6 cellular contexts compared by ENCODE assay signal in the genomic region with DNA sequence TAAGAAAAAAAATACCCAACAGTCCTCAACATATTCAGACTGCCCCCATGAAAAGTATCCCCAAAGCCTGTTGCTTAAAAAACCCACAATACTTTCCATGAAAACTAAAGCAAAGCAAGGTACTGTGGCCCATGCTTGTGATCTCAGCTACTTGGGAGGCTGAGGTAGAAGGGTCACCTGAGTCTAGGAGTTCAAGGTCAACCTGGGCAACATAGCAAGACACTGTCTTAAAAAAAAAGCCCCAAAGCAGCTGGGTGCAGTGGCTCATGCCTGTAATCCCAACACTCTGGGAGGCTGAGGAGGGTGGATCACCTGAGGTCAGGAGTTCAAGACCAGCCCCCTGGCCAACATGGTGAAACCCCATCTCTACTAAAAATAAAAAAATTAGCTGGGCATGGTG.
A peak's percentile ranks its signal among the peaks of the same experiment; 100 is the strongest.
DNase-seq lines count a peak whose midpoint lies in the region; ATAC-seq and TF ChIP-seq lines count a peak whose summit lies in the region.
"Not testable (repeated sequence)": the region's sequence is repeated elsewhere in the genome, so short reads cannot be mapped to it uniquely, and the experiment has no call there.

No MANE protein-coding gene starts in this region.

- not testable (repeated sequence) for TF ChIP-seq CTCF in CD14-positive monocyte (IDR thresholded peaks at IDR 0.05); PC-9 (conservative IDR thresholded peaks at IDR 0.05); mammary epithelial cell (conservative IDR thresholded peaks at IDR 0.05 in 1 of 2, IDR thresholded peaks at IDR 0.05 in 1 of 2; ENCODE audit: extremely low read depth in 1 of 2, insufficient read depth in 1 of 2, low read depth in 1 of 2, low read length in 2 of 2); right lobe of liver (IDR thresholded peaks at IDR 0.05); smooth muscle cell (IDR thresholded peaks at IDR 0.05; ENCODE audit: borderline replicate concordance, insufficient read depth, poor library complexity, severe bottlenecking); upper lobe of left lung (IDR thresholded peaks at IDR 0.05)

- H3K4me2 ChIP-seq in PC-9: peak overlapping the region; percentile 42; the same call in 1 of the 2 replicates
- not testable (repeated sequence) for H3K4me2 ChIP-seq in mammary epithelial cell (ENCODE audit: insufficient read depth, low read depth, low read length); smooth muscle cell

- peaks cover 37% of the 10 kb centered on the region for H3K4me1 Mint-ChIP-seq in CD14-positive monocyte

- not testable (repeated sequence) for H3K4me3 ChIP-seq in PC-9; mammary epithelial cell (replicated peaks in 1 of 3; ENCODE audit: insufficient read depth in 1 of 3, low read depth in 2 of 3, low read length in 3 of 3); right lobe of liver; smooth muscle cell; upper lobe of left lung

- CTCF ChIA-PET in PC-9 (lab: Charles Lee): interaction anchor here (0.7 kb wide), 1 partner anchor 63 kb away, joined by 10 read pairs; no protein-coding TSS in a partner anchor
- CTCF ChIA-PET in mammary epithelial cell (lab: Charles Lee; ENCODE audit: low non-redundant PET): not testable (repeated sequence)

- not testable (repeated sequence) for H3K9ac ChIP-seq in mammary epithelial cell (ENCODE audit: insufficient read depth, low read length); smooth muscle cell (ENCODE audit: low read depth)

- H3K36me3 ChIP-seq in PC-9 (ENCODE audit: low read depth) (peaks cover 41% of the 10 kb centered on the region), mammary epithelial cell (ENCODE audit: insufficient read depth, low read length) (peaks cover 24% of the 10 kb centered on the region), right lobe of liver (peaks cover 0 to 36% (median 4%) of the 10 kb centered on the region in 4 donors), smooth muscle cell (ENCODE audit: low read depth) (peaks cover 21% of the 10 kb centered on the region), upper lobe of left lung (peaks cover 5 to 96% (median 48%) of the 10 kb centered on the region in 4 donors)

- TF ChIP-seq EP300 in upper lobe of left lung (IDR thresholded peaks at IDR 0.05): not testable (repeated sequence)

- not testable (repeated sequence) for H3K9me2 ChIP-seq in PC-9 (ENCODE audit: insufficient read depth)

- H3F3A ChIP-seq in PC-9 (ENCODE audit: insufficient read depth, low read depth): peaks cover 31% of the 10 kb centered on the region
- not testable (repeated sequence) for H3F3A ChIP-seq in smooth muscle cell (ENCODE audit: low read depth)

- not testable (repeated sequence) for H3K4me3 Mint-ChIP-seq in CD14-positive monocyte

- not testable (repeated sequence) for H2AFZ ChIP-seq in PC-9; mammary epithelial cell (ENCODE audit: low read depth, low read length); smooth muscle cell (ENCODE audit: low read depth)

- peak overlapping the region; percentile 57 to 98 (median 92) for H3K27ac Mint-ChIP-seq in CD14-positive monocyte

- in situ Hi-C loops in mammary epithelial cell (cut with MboI; ENCODE audit: low sequenced_read_pairs in 2 of 2): not testable (repeated sequence)

- POLR2A ChIA-PET in PC-9 (lab: Charles Lee; ENCODE audit: unreplicated experiment): interaction anchor here (0.6 to 0.7 kb wide), 2 partner anchors 9 to 80 kb away, joined by 3 to 5 read pairs; no protein-coding TSS in a partner anchor

- H3K27me3 Mint-ChIP-seq in CD14-positive monocyte (ENCODE audit: low read depth in 3 of 3): not testable (repeated sequence)

- H3K36me3 Mint-ChIP-seq in CD14-positive monocyte: peaks cover 63 to 70% of the 10 kb centered on the region in 2 donors

- peak overlapping the region; percentile 77 for H3K27ac ChIP-seq in PC-9
- peak overlapping the region; percentile 12 for H3K27ac ChIP-seq in mammary epithelial cell (ENCODE audit: insufficient read depth, low read depth, low read length)
- H3K27ac ChIP-seq in right lobe of liver: peak overlapping the region in 2 of 3 donors; percentile 11 to 70
- H3K27ac ChIP-seq in smooth muscle cell (ENCODE audit: low read depth): peak overlapping the region; percentile 47
- peak overlapping the region in 3 of 4 donors; percentile 34 to 61 (median 37) for H3K27ac ChIP-seq in upper lobe of left lung

- TSS peak; percentile 45 for BruUV-seq in PC-9 (replicated peaks; lab: Mats Ljungman, UMichigan)
- BruUV-seq in mammary epithelial cell (replicated peaks; lab: Mats Ljungman, UMichigan): not testable (repeated sequence)

- H3K4me1 ChIP-seq in PC-9 (replicated peaks; ENCODE audit: insufficient read depth) (peaks cover 42% of the 10 kb centered on the region), mammary epithelial cell (ENCODE audit: insufficient read depth, low read length) (peaks cover 16% of the 10 kb centered on the region), right lobe of liver (peaks cover 0 to 20% (median 5%) of the 10 kb centered on the region in 4 donors), upper lobe of left lung (peaks cover 0 to 11% (median 2%) of the 10 kb centered on the region in 4 donors)
- not testable (repeated sequence) for H3K4me1 ChIP-seq in smooth muscle cell (ENCODE audit: low read depth)

- H3K9me3 ChIP-seq in PC-9 (ENCODE audit: insufficient read depth, low read depth); mammary epithelial cell (replicated peaks; ENCODE audit: insufficient read depth, low read length); right lobe of liver; smooth muscle cell (replicated peaks; ENCODE audit: low read depth); upper lobe of left lung: not testable (repeated sequence)

- not testable (repeated sequence) for H3K79me2 ChIP-seq in PC-9 (ENCODE audit: low read depth); mammary epithelial cell (ENCODE audit: insufficient read depth, low read length); smooth muscle cell (ENCODE audit: low read depth)

- dilution Hi-C loops in mammary epithelial cell (cut with HindIII; ENCODE audit: low sequenced_read_pairs): loop anchor here (10.0 kb wide), 1 partner anchor 63 kb away; no protein-coding TSS in a partner anchor

- not testable (repeated sequence) for H4K20me1 ChIP-seq in PC-9 (ENCODE audit: insufficient read depth); mammary epithelial cell (ENCODE audit: insufficient read depth, low read length)
- peaks cover 10% of the 10 kb centered on the region for H4K20me1 ChIP-seq in smooth muscle cell (ENCODE audit: low read depth)

- DNase-seq in CD14-positive monocyte (ENCODE audit: low spot score); PC-9; mammary epithelial cell; right lobe of liver; smooth muscle cell (lab: John Stamatoyannopoulos, UW; ENCODE audit: unreplicated experiment); upper lobe of left lung: not testable (repeated sequence)

- H3K27me3 ChIP-seq in PC-9 (ENCODE audit: insufficient read depth, low read depth); mammary epithelial cell (ENCODE audit: insufficient read depth, low read length); right lobe of liver; smooth muscle cell (ENCODE audit: low read depth); upper lobe of left lung: not testable (repeated sequence)

- not testable (repeated sequence) for H3K9me3 Mint-ChIP-seq in CD14-positive monocyte

- TF ChIP-seq POLR2A in right lobe of liver (IDR thresholded peaks at IDR 0.05); upper lobe of left lung (IDR thresholded peaks at IDR 0.05): not testable (repeated sequence)

- not testable (repeated sequence) for ATAC-seq in right lobe of liver; upper lobe of left lung (ENCODE audit: low FRiP score in 2 of 2)

- intact Hi-C loops in CD14-positive monocyte (cut with micrococcal nuclease); mammary epithelial cell (cut with micrococcal nuclease); right lobe of liver (cut with DNase I): not testable (repeated sequence)
- intact Hi-C loops in PC-9 (cut with micrococcal nuclease; ENCODE audit: unreplicated experiment): loop anchor here (1.0 to 5.0 kb wide), 5 partner anchors 27 to 87 kb away; no protein-coding TSS in a partner anchor

Comparison
In these comparisons a context has a peak if more than half of its experiments do, and no peak if none do; other contexts are left out.
1. H3K27ac ChIP-seq: peak in every context shown above with its lines; median percentile 77 in PC-9; 47 in smooth muscle cell; 40 in right lobe of liver; 37 in upper lobe of left lung; 12 in mammary epithelial cell.